Comparison of ENCODE assay signal across 8 cellular contexts in genomic region chr2:84925724-84926376, GRCh38. TPM values are rescaled to one million over a fixed set of nuclear protein-coding genes. Genes with fewer than 3 reads are reported as not detected.
DNase-seq lines count a peak whose midpoint lies in the region; ATAC-seq lines count a peak whose summit lies in the region.

No MANE protein-coding gene starts in this region.

- no peak overlapping the region for H3K27ac ChIP-seq in CD8-positive, alpha-beta memory T cell (ENCODE audit: low read depth, low read length)

- H3K27me3 ChIP-seq in CD8-positive, alpha-beta memory T cell (ENCODE audit: insufficient read depth, low read length, poor library complexity, severe bottlenecking), result no peaks in the 10 kb centered on the region

- peaks cover 0 to 1% of the 10 kb centered on the region in 2 donors for H3K27me3 Mint-ChIP-seq in CD8-positive, alpha-beta memory T cell
- H3K27me3 Mint-ChIP-seq in activated CD4-positive, alpha-beta memory T cell treated with anti-CD3 and anti-CD28 coated beads for 36 hours, result no peaks in the 10 kb centered on the region
- no peaks in the 10 kb centered on the region for H3K27me3 Mint-ChIP-seq in memory B cell

- H3K9me3 Mint-ChIP-seq in CD8-positive, alpha-beta memory T cell, result no peaks in the 10 kb centered on the region
- H3K9me3 Mint-ChIP-seq in activated CD4-positive, alpha-beta memory T cell treated with anti-CD3 and anti-CD28 coated beads for 36 hours, result no peaks in the 10 kb centered on the region
- H3K9me3 Mint-ChIP-seq in memory B cell, result peaks cover 1% of the 10 kb centered on the region

- H3K27ac Mint-ChIP-seq in CD8-positive, alpha-beta memory T cell, result peak overlapping the region; percentile 90 to 94 (median 91)
- H3K27ac Mint-ChIP-seq in activated CD4-positive, alpha-beta memory T cell treated with anti-CD3 and anti-CD28 coated beads for 36 hours, result peak overlapping the region; percentile 93
- peak overlapping the region; percentile 79 for H3K27ac Mint-ChIP-seq in memory B cell

- intact Hi-C loops in activated CD4-positive, alpha-beta memory T cell treated with anti-CD3 and anti-CD28 coated beads for 36 hours (cut with micrococcal nuclease), result loop anchor here (1.0 to 5.0 kb wide), 17 partner anchors 19 to 467 kb away; partner anchors contain the start of genes DNAH6, SUCLG1 and TCF7L1

- POLR2A ChIA-PET in CD8-positive, alpha-beta memory T cell (lab: Charles Lee), result interaction anchor here (0.7 to 3.4 kb wide), 14 partner anchors 14 to 401 kb away, joined by 3 to 65 read pairs (median 7); partner anchors contain the start of genes KCMF1, TMSB10 and TRABD2A
- POLR2A ChIA-PET in activated CD4-positive, alpha-beta memory T cell treated with anti-CD3 and anti-CD28 coated beads for 36 hours (lab: Charles Lee), result interaction anchor here (0.5 to 3.8 kb wide), 17 partner anchors 14 to 131 kb away, joined by 3 to 41 read pairs (median 4); partner anchors contain the start of genes KCMF1, TMSB10 and TRABD2A

- peak; percentile 95 to 98 (median 98) for DNase-seq in CD8-positive, alpha-beta memory T cell
- peak; percentile 100 for DNase-seq in HK-2 (ENCODE audit: unreplicated experiment)
- DNase-seq in NCI-H82 treated with DMSO at 0.1 percent for 48 hours (lab: John Stamatoyannopoulos, UW; ENCODE audit: unreplicated experiment), result peak; percentile 91
- DNase-seq in activated CD4-positive, alpha-beta memory T cell treated with anti-CD3 and anti-CD28 coated beads for 36 hours, result peak; percentile 100
- DNase-seq in effector CD4-positive, alpha-beta T cell, result peak; percentile 98
- peak; percentile 96 to 99 for DNase-seq in memory B cell (ENCODE audit: low spot score in 2 of 2)
- peak; percentile 98 for DNase-seq in stimulated activated CD8-positive, alpha-beta memory T cell treated with anti-CD3 and anti-CD28 coated beads, Interleukin-15, amount 100 ng/mL, for 1 hour (ENCODE audit: low read depth)

- peak overlapping the region; percentile 91 to 99 (median 96) for H3K4me3 Mint-ChIP-seq in CD8-positive, alpha-beta memory T cell
- H3K4me3 Mint-ChIP-seq in activated CD4-positive, alpha-beta memory T cell treated with anti-CD3 and anti-CD28 coated beads for 36 hours, result peak overlapping the region; percentile 82
- peak overlapping the region; percentile 99 for H3K4me3 Mint-ChIP-seq in memory B cell

- peak; percentile 78 for ATAC-seq in GM19463 (IDR thresholded peaks at IDR 0.05; ENCODE audit: unreplicated experiment)
- ATAC-seq in memory B cell (ENCODE audit: low read depth), result peak; percentile 83

- peaks cover 28 to 34% (median 33%) of the 10 kb centered on the region in 3 donors for H3K4me1 Mint-ChIP-seq in CD8-positive, alpha-beta memory T cell
- H3K4me1 Mint-ChIP-seq in activated CD4-positive, alpha-beta memory T cell treated with anti-CD3 and anti-CD28 coated beads for 36 hours (ENCODE audit: low read depth), result peaks cover 41% of the 10 kb centered on the region
- H3K4me1 Mint-ChIP-seq in memory B cell, result peaks cover 23% of the 10 kb centered on the region

- peak overlapping the region; percentile 81 for H3K4me3 ChIP-seq in CD8-positive, alpha-beta memory T cell (ENCODE audit: low read length)

- no peaks in the 10 kb centered on the region for H3K36me3 ChIP-seq in CD8-positive, alpha-beta memory T cell (ENCODE audit: insufficient read depth, low read length)

- H3K36me3 Mint-ChIP-seq in CD8-positive, alpha-beta memory T cell, result peaks cover 0 to 3% (median 2%) of the 10 kb centered on the region in 3 donors
- H3K36me3 Mint-ChIP-seq in activated CD4-positive, alpha-beta memory T cell treated with anti-CD3 and anti-CD28 coated beads for 36 hours, result no peaks in the 10 kb centered on the region
- no peaks in the 10 kb centered on the region for H3K36me3 Mint-ChIP-seq in memory B cell

- no peaks in the 10 kb centered on the region for H3K9me3 ChIP-seq in CD8-positive, alpha-beta memory T cell (ENCODE audit: low read length)

- CTCF ChIA-PET in CD8-positive, alpha-beta memory T cell (lab: Charles Lee), result interaction anchor here (0.6 to 4.4 kb wide), 82 partner anchors 9 to 468 kb away, joined by 3 to 160 read pairs (median 5); partner anchors contain the start of genes KCMF1, TMSB10 and TRABD2A
- CTCF ChIA-PET in activated CD4-positive, alpha-beta memory T cell treated with anti-CD3 and anti-CD28 coated beads for 36 hours (lab: Charles Lee), result interaction anchor here (0.5 to 3.7 kb wide), 81 partner anchors 9 to 1111 kb away, joined by 3 to 181 read pairs (median 6); partner anchors contain the start of genes DNAH6, KCMF1, SUCLG1 and TGOLN2

- peaks cover 29% of the 10 kb centered on the region for H3K4me1 ChIP-seq in CD8-positive, alpha-beta memory T cell (ENCODE audit: insufficient read depth, low read length)

RNA-seq across cellular contexts. Expression of gene TMSB10, which starts 20.4 kb away (rescaled TPM):
- total RNA-seq in CD8-positive, alpha-beta memory T cell, result 1,000 to 10,000 TPM; 1,121 to 1,125 TPM
- 4,836 TPM for polyA plus RNA-seq in CD8-positive, alpha-beta memory T cell
- 1,000 to 10,000 TPM; 2,535 to 2,567 TPM for total RNA-seq in activated CD4-positive, alpha-beta memory T cell treated with anti-CD3 and anti-CD28 coated beads for 36 hours

RNA-seq across cellular contexts. Expression of gene TRABD2A, which starts 45.0 kb away (rescaled TPM):
- total RNA-seq in CD8-positive, alpha-beta memory T cell, result 10 to 100 TPM; 20.3 to 20.8 TPM
- polyA plus RNA-seq in CD8-positive, alpha-beta memory T cell, result 36.6 TPM
- total RNA-seq in activated CD4-positive, alpha-beta memory T cell treated with anti-CD3 and anti-CD28 coated beads for 36 hours, result 10 to 100 TPM; 29.6 to 30.1 TPM

RNA-seq across cellular contexts. Expression of gene KCMF1, which starts 45.1 kb away (rescaled TPM):
- total RNA-seq in CD8-positive, alpha-beta memory T cell, result 100 to 1,000 TPM in 1 of 2 experiments, 10 to 100 TPM in 1; 98.1 to 105 TPM
- 30.7 TPM for polyA plus RNA-seq in CD8-positive, alpha-beta memory T cell
- total RNA-seq in activated CD4-positive, alpha-beta memory T cell treated with anti-CD3 and anti-CD28 coated beads for 36 hours, result 10 to 100 TPM; 90.5 to 94.1 TPM
